In genomic region chr6:43076928-43077809, GRCh38 we compare ENCODE assay signal across 8 cellular contexts. TPM values are rescaled to one million over a fixed set of nuclear protein-coding genes. Genes with fewer than 3 reads are reported as not detected.
DNase-seq lines count a peak whose midpoint lies in the region; ATAC-seq, FAIRE-seq and TF ChIP-seq lines count a peak whose summit lies in the region.

No MANE protein-coding gene starts in this region.

- in situ Hi-C loops in astrocyte of the cerebellum (cut with HindIII; ENCODE audit: low sequenced_read_pairs), result no loop called here

- no peaks in the 10 kb centered on the region for H3K9me1 ChIP-seq in keratinocyte (ENCODE audit: control insufficient read depth, extremely low read depth, insufficient read depth, low read length)

- intact Hi-C loops in stomach (cut with DNase I; ENCODE audit: low total_unique reads), result loop anchor here (10.0 kb wide), 1 partner anchor 68 kb away; no protein-coding TSS in a partner anchor

- H3K36me3 ChIP-seq in keratinocyte (ENCODE audit: control insufficient read depth in 2 of 2, extremely low read depth in 1 of 2, insufficient read depth in 2 of 2, low read length in 2 of 2) (peaks cover 0 to 6% of the 10 kb centered on the region in 2 experiments), stomach (peaks cover 0 to 31% (median 27%) of the 10 kb centered on the region in 4 donors)

- dilution Hi-C loops in keratinocyte (cut with MboI; ENCODE audit: extremely low pct_ligation_motif_present, low sequenced_read_pairs), result no loop called here

- TF ChIP-seq POLR2A in stomach (IDR thresholded peaks at IDR 0.05), result no peak
- TF ChIP-seq POLR2A in erythroblast (IDR thresholded peaks at IDR 0.05; ENCODE audit: low read length), result no peak

- H3K4me3 ChIP-seq in astrocyte of the cerebellum (ENCODE audit: low read depth, low read length) (peak overlapping the region; percentile 94), keratinocyte (ENCODE audit: control insufficient read depth in 2 of 3, extremely low read depth in 1 of 3, insufficient read depth in 2 of 3, low read depth in 1 of 3, low read length in 3 of 3) (peak overlapping the region; percentile 75 to 92 (median 80)), stomach (peak overlapping the region; percentile 61 to 93 (median 70))

- no peaks in the 10 kb centered on the region for H3K27me3 ChIP-seq in keratinocyte (ENCODE audit: control insufficient read depth, extremely low read depth, insufficient read depth, low read length)
- H3K27me3 ChIP-seq in stomach, result peaks cover 0 to 31% (median 5%) of the 10 kb centered on the region in 3 donors

- peak overlapping the region; percentile 83 for H3K27ac ChIP-seq in keratinocyte (ENCODE audit: control insufficient read depth, insufficient read depth, low read length)
- H3K27ac ChIP-seq in stomach, result peak overlapping the region in 4 of 5 donors; percentile 56 to 74 (median 70)

- no peak for FAIRE-seq in keratinocyte (lab: Jason Lieb, UNC)

- TF ChIP-seq CTCF in astrocyte of the cerebellum (IDR thresholded peaks at IDR 0.05; ENCODE audit: low read depth, low read length, missing control alignments) (no peak), keratinocyte (optimal IDR thresholded peaks at IDR 0.05 in 1 of 3, IDR thresholded peaks at IDR 0.05 in 1 of 3, conservative IDR thresholded peaks at IDR 0.05 in 1 of 3; ENCODE audit: extremely low read depth in 1 of 3, insufficient read depth in 2 of 3, low read length in 3 of 3) (no peak), stomach (IDR thresholded peaks at IDR 0.05) (no peak)

- peak; percentile 55 for DNase-seq in COLO668 (lab: John Stamatoyannopoulos, UW; ENCODE audit: unreplicated experiment)
- DNase-seq in M059J (ENCODE audit: low read depth), result peak; percentile 68
- no peak for DNase-seq in astrocyte of the cerebellum (ENCODE audit: low read depth)
- DNase-seq in keratinocyte (ENCODE audit: low read depth, low spot score), result no peak
- DNase-seq in stomach, result no peak
- no peak for DNase-seq in erythroblast (lab: John Stamatoyannopoulos, UW)

- WGBS in stomach, 5 donors, result 5 to 12% (median 7%) methylated on average over 23 to 40 of the region's 40 CpGs

- peaks cover 57% of the 10 kb centered on the region for H3K79me2 ChIP-seq in keratinocyte (ENCODE audit: control insufficient read depth, insufficient read depth, low read length)

- no peak for TF ChIP-seq EP300 in stomach (IDR thresholded peaks at IDR 0.05)

- H3K9ac ChIP-seq in keratinocyte (ENCODE audit: control insufficient read depth, extremely low read depth, insufficient read depth, low read length), result peak overlapping the region; percentile 91

- ATAC-seq in GM19351 (IDR thresholded peaks at IDR 0.05; ENCODE audit: unreplicated experiment), result no peak
- ATAC-seq in HG03097 (IDR thresholded peaks at IDR 0.05; ENCODE audit: low FRiP score, unreplicated experiment), result no peak

- H2AFZ ChIP-seq in keratinocyte (ENCODE audit: control insufficient read depth, low read length), result peak overlapping the region; percentile 74

- no peaks in the 10 kb centered on the region for H3K9me3 ChIP-seq in keratinocyte (ENCODE audit: control insufficient read depth, low read depth, low read length)
- H3K9me3 ChIP-seq in stomach, result no peaks in the 10 kb centered on the region

- peak overlapping the region; percentile 89 for H3K4me2 ChIP-seq in keratinocyte (ENCODE audit: control insufficient read depth, extremely low read depth, insufficient read depth, low read depth, low read length)

- peaks cover 14% of the 10 kb centered on the region for H3K4me1 ChIP-seq in keratinocyte (ENCODE audit: control insufficient read depth, extremely low read depth, insufficient read depth, low read length)
- peaks cover 10 to 31% (median 26%) of the 10 kb centered on the region in 4 donors for H3K4me1 ChIP-seq in stomach

- H4K20me1 ChIP-seq in keratinocyte (ENCODE audit: control insufficient read depth, extremely low read depth, insufficient read depth, low read length), result no peaks in the 10 kb centered on the region

RNA-seq across cellular contexts. Expression of gene PTK7, which starts 1.1 kb away (rescaled TPM):
- total RNA-seq in M059J (2014; rRNA removed; shearing (Covaris generic)), result 76.3 and 162 TPM in 2 replicates
- polyA plus RNA-seq in keratinocyte (58.8 to 88.8 TPM (median 81.0 TPM) in 3 replicates), stomach (10 to 100 TPM in 2 of 3 donors, 1 to 10 TPM in 1; 4.0 to 31.1 (median 12.1) TPM)
- 20.5 TPM for polyA plus RNA-seq in keratinocyte (2011; ENCODE audit: low read depth)
- 21.2 and 28.8 TPM in 2 replicates for polyA plus RNA-seq in keratinocyte (2011; cell fraction: cytosol; rRNA removed)
- polyA plus RNA-seq in keratinocyte (2011; cell fraction: nucleus; rRNA removed), result 174 and 213 TPM in 2 replicates
- 65.4 and 87.7 TPM in 2 replicates for polyA plus RNA-seq in keratinocyte (2012; ENCODE audit: low replicate concordance)
- polyA minus RNA-seq in keratinocyte, result 137 to 183 TPM (median 148 TPM) in 3 replicates
- 114 TPM for polyA minus RNA-seq in keratinocyte (2011; cell fraction: cytosol; rRNA and poly(A)+ RNA removed)
- 207 and 218 TPM in 2 replicates for polyA minus RNA-seq in keratinocyte (2011; cell fraction: nucleus; rRNA and poly(A)+ RNA removed)
- total RNA-seq in stomach, result 10 to 100 TPM in 4 of 5 donors, 1 to 10 TPM in 1; 8.2 to 64.9 (median 28.8) TPM

RNA-seq across cellular contexts. Expression of gene KLC4, which starts 17.7 kb away (rescaled TPM):
- 14.7 and 21.1 TPM in 2 replicates for total RNA-seq in M059J (2014; rRNA removed; shearing (Covaris generic))
- polyA plus RNA-seq in keratinocyte, result 8.3 to 15.2 TPM (median 8.8 TPM) in 3 replicates
- polyA plus RNA-seq in keratinocyte (2011; ENCODE audit: low read depth), result 7.9 TPM
- 3.9 and 5.4 TPM in 2 replicates for polyA plus RNA-seq in keratinocyte (2011; cell fraction: cytosol; rRNA removed)
- 24.8 and 29.9 TPM in 2 replicates for polyA plus RNA-seq in keratinocyte (2011; cell fraction: nucleus; rRNA removed)
- 9.3 and 10.9 TPM in 2 replicates for polyA plus RNA-seq in keratinocyte (2012; ENCODE audit: low replicate concordance)
- polyA minus RNA-seq in keratinocyte, result 8.7 to 20.4 TPM (median 12.8 TPM) in 3 replicates
- 6.7 TPM for polyA minus RNA-seq in keratinocyte (2011; cell fraction: cytosol; rRNA and poly(A)+ RNA removed)
- polyA minus RNA-seq in keratinocyte (2011; cell fraction: nucleus; rRNA and poly(A)+ RNA removed), result 6.4 and 11.9 TPM in 2 replicates
- 100 to 1,000 TPM in 2 of 5 donors, 10 to 100 TPM in 3; 24.4 to 410 (median 61.1) TPM for total RNA-seq in stomach
- polyA plus RNA-seq in stomach, result 10 to 100 TPM; 23.5 to 38.5 (median 31.1) TPM

RNA-seq across cellular contexts. Expression of gene MRPL2, which starts 17.9 kb away (rescaled TPM):
- 43.4 and 55.4 TPM in 2 replicates for total RNA-seq in M059J (2014; rRNA removed; shearing (Covaris generic))
- 25.6 to 36.0 TPM (median 27.4 TPM) in 3 replicates for polyA plus RNA-seq in keratinocyte
- 21.2 TPM for polyA plus RNA-seq in keratinocyte (2011; ENCODE audit: low read depth)
- polyA plus RNA-seq in keratinocyte (2011; cell fraction: cytosol; rRNA removed), result 13.2 and 21.0 TPM in 2 replicates
- polyA plus RNA-seq in keratinocyte (2011; cell fraction: nucleus; rRNA removed), result 24.3 and 33.7 TPM in 2 replicates
- 52.2 and 59.4 TPM in 2 replicates for polyA plus RNA-seq in keratinocyte (2012; ENCODE audit: low replicate concordance)
- 12.1 to 26.4 TPM (median 12.9 TPM) in 3 replicates for polyA minus RNA-seq in keratinocyte
- 37.8 TPM for polyA minus RNA-seq in keratinocyte (2011; cell fraction: cytosol; rRNA and poly(A)+ RNA removed)
- 6.5 and 8.2 TPM in 2 replicates for polyA minus RNA-seq in keratinocyte (2011; cell fraction: nucleus; rRNA and poly(A)+ RNA removed)
- total RNA-seq in stomach, result 10 to 100 TPM in 2 of 5 donors, 1 to 10 TPM in 3; 3.5 to 28.1 (median 8.8) TPM
- 10 to 100 TPM; 40.0 to 74.8 (median 49.8) TPM for polyA plus RNA-seq in stomach

RNA-seq across cellular contexts. Expression of gene CUL7, which starts 23.5 kb away (rescaled TPM):
- 8.3 and 17.7 TPM in 2 replicates for total RNA-seq in M059J (2014; rRNA removed; shearing (Covaris generic))
- 8.1 to 15.0 TPM (median 10.4 TPM) in 3 replicates for polyA plus RNA-seq in keratinocyte
- 4.6 TPM for polyA plus RNA-seq in keratinocyte (2011; ENCODE audit: low read depth)
- polyA plus RNA-seq in keratinocyte (2011; cell fraction: cytosol; rRNA removed), result 5.7 and 8.6 TPM in 2 replicates
- 23.8 and 29.9 TPM in 2 replicates for polyA plus RNA-seq in keratinocyte (2011; cell fraction: nucleus; rRNA removed)
- polyA plus RNA-seq in keratinocyte (2012; ENCODE audit: low replicate concordance), result 8.8 and 10.9 TPM in 2 replicates
- polyA minus RNA-seq in keratinocyte, result 20.3 to 34.4 TPM (median 20.9 TPM) in 3 replicates
- polyA minus RNA-seq in keratinocyte (2011; cell fraction: cytosol; rRNA and poly(A)+ RNA removed), result 13.4 TPM
- polyA minus RNA-seq in keratinocyte (2011; cell fraction: nucleus; rRNA and poly(A)+ RNA removed), result 22.1 and 22.4 TPM in 2 replicates
- 10 to 100 TPM in 4 of 5 donors, 1 to 10 TPM in 1; 9.9 to 26.1 (median 14.1) TPM for total RNA-seq in stomach
- 1 to 10 TPM; 4.4 to 5.9 (median 4.7) TPM for polyA plus RNA-seq in stomach

RNA-seq across cellular contexts. Expression of gene RRP36, which starts 55.7 kb away (rescaled TPM):
- total RNA-seq in M059J (2014; rRNA removed; shearing (Covaris generic)), result 153 and 195 TPM in 2 replicates
- polyA plus RNA-seq in keratinocyte, result 57.1 to 101 TPM (median 67.5 TPM) in 3 replicates
- polyA plus RNA-seq in keratinocyte (2011; ENCODE audit: low read depth), result 82.9 TPM
- polyA plus RNA-seq in keratinocyte (2011; cell fraction: cytosol; rRNA removed), result 55.6 and 75.1 TPM in 2 replicates
- polyA plus RNA-seq in keratinocyte (2011; cell fraction: nucleus; rRNA removed), result 42.1 and 44.9 TPM in 2 replicates
- 47.1 and 102 TPM in 2 replicates for polyA plus RNA-seq in keratinocyte (2012; ENCODE audit: low replicate concordance)
- polyA minus RNA-seq in keratinocyte, result 34.9 to 68.6 TPM (median 53.6 TPM) in 3 replicates
- 42.0 TPM for polyA minus RNA-seq in keratinocyte (2011; cell fraction: cytosol; rRNA and poly(A)+ RNA removed)
- 13.5 and 25.3 TPM in 2 replicates for polyA minus RNA-seq in keratinocyte (2011; cell fraction: nucleus; rRNA and poly(A)+ RNA removed)
- total RNA-seq in stomach, result 10 to 100 TPM in 4 of 5 donors, 1 to 10 TPM in 1; 3.5 to 61.1 (median 37.1) TPM
- 10 to 100 TPM; 27.8 to 47.7 (median 39.6) TPM for polyA plus RNA-seq in stomach

Comparison
In these comparisons a context has a peak if more than half of its experiments do, and no peak if none do; other contexts are left out.
1. DNase-seq: peak in COLO668 (single experiment) and M059J (single experiment); none in astrocyte of the cerebellum (single experiment), keratinocyte (single experiment), stomach (single experiment) and erythroblast (0 of 2).
2. Peak in every context shown above with its lines, with median percentiles within 50 percentile points of each other: H3K4me3 ChIP-seq.